In the genomic region with DNA sequence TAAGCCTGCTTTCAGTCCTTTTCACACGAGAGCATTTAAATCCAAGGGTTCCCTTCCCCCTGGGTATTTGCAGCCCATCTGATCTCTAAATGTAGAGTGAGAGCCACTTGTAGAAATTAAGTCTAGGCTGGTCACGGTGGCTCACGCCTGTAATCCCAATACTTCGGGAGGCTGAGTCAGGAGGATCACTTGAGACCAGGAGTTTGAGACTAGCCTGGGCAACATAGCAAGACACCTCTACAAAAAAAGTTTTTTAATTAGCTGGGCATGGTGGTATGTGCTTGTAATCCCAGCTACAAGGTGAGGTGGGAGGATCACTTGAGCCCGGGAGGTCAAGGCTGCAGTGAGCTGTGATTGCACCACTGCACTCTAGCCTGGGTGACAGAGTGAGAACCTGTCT, we compare ENCODE assay signal across 8 cellular contexts. TPM values are rescaled to one million over a fixed set of nuclear protein-coding genes. Genes with fewer than 3 reads are reported as not detected.
DNase-seq lines count a peak whose midpoint lies in the region; ATAC-seq and TF ChIP-seq lines count a peak whose summit lies in the region.
"Not testable (repeated sequence)": the region's sequence is repeated elsewhere in the genome, so short reads cannot be mapped to it uniquely, and the experiment has no call there.

No MANE protein-coding gene starts in this region.

- not testable (repeated sequence) for H3K4me3 Mint-ChIP-seq in Calu3 (ENCODE audit: low read depth, unreplicated experiment); activated T-cell treated with anti-CD3 and anti-CD28 coated beads, Interleukin-2, amount 50 U/mL, for 72 hours; effector memory CD8-positive, alpha-beta T cell; immature natural killer cell; mesothelial cell of epicardium

- peaks cover 80% of the 10 kb centered on the region for H3K4me1 Mint-ChIP-seq in Calu3 (ENCODE audit: low read depth, unreplicated experiment)
- not testable (repeated sequence) for H3K4me1 Mint-ChIP-seq in activated T-cell treated with anti-CD3 and anti-CD28 coated beads, Interleukin-2, amount 50 U/mL, for 72 hours (ENCODE audit: low read depth)
- peaks cover 28 to 41% of the 10 kb centered on the region in 2 donors for H3K4me1 Mint-ChIP-seq in effector memory CD8-positive, alpha-beta T cell (ENCODE audit: low read depth in 2 of 2)
- H3K4me1 Mint-ChIP-seq in immature natural killer cell: peaks cover 21 to 38% of the 10 kb centered on the region in 2 donors
- H3K4me1 Mint-ChIP-seq in mesothelial cell of epicardium: peaks cover 67% of the 10 kb centered on the region

- intact Hi-C loops in Calu3 (cut with micrococcal nuclease; ENCODE audit: unreplicated experiment): not testable (repeated sequence)

- CTCF ChIA-PET in AG04450 (lab: Charles Lee): not testable (repeated sequence)
- CTCF ChIA-PET in Calu3 (lab: Charles Lee): interaction anchor here (0.6 kb wide), 1 partner anchor 9 kb away, joined by 3 read pairs; no protein-coding TSS in a partner anchor

- H3K27me3 Mint-ChIP-seq in Calu3 (ENCODE audit: unreplicated experiment); activated T-cell treated with anti-CD3 and anti-CD28 coated beads, Interleukin-2, amount 50 U/mL, for 72 hours (ENCODE audit: low read depth); effector memory CD8-positive, alpha-beta T cell; immature natural killer cell (ENCODE audit: low read depth in 3 of 3); mesothelial cell of epicardium (ENCODE audit: low read depth): not testable (repeated sequence)

- H3K36me3 ChIP-seq in SJCRH30 (peaks cover 28% of the 10 kb centered on the region), subcutaneous abdominal adipose tissue (ENCODE audit: control insufficient read depth in 5 of 5, insufficient read depth in 5 of 5, low read length in 5 of 5) (peaks cover 3 to 15% (median 6%) of the 10 kb centered on the region in 5 donors)

- H3K4me1 ChIP-seq in SJCRH30: peaks cover 62% of the 10 kb centered on the region
- peaks cover 10 to 80% (median 52%) of the 10 kb centered on the region in 5 donors for H3K4me1 ChIP-seq in subcutaneous abdominal adipose tissue (ENCODE audit: control insufficient read depth in 5 of 5, insufficient read depth in 5 of 5, low read length in 5 of 5)

- POLR2A ChIA-PET in AG04450 (lab: Yijun Ruan, JAX): interaction anchor here (1.3 kb wide), 1 partner anchor 10 kb away, joined by 7 read pairs; no protein-coding TSS in a partner anchor

- H3K27ac Mint-ChIP-seq in Calu3 (ENCODE audit: unreplicated experiment) (peak overlapping the region; percentile 3), immature natural killer cell (peak overlapping the region in 5 of 6 donors; percentile 30 to 78 (median 36)), mesothelial cell of epicardium (peak overlapping the region; percentile 50)
- peak overlapping the region; percentile 34 for H3K27ac Mint-ChIP-seq in activated T-cell treated with anti-CD3 and anti-CD28 coated beads, Interleukin-2, amount 50 U/mL, for 72 hours
- peak overlapping the region; percentile 69 to 89 for H3K27ac Mint-ChIP-seq in effector memory CD8-positive, alpha-beta T cell

- not testable (repeated sequence) for DNase-seq in AG04450 (ENCODE audit: low read depth, low spot score); Calu3; activated T-cell treated with anti-CD3 and anti-CD28 coated beads, Interleukin-2, amount 50 U/mL, for 72 hours; effector memory CD8-positive, alpha-beta T cell; immature natural killer cell; mesothelial cell of epicardium (ENCODE audit: low spot score in 2 of 2, unreplicated experiment in 2 of 2)
- DNase-seq in SJCRH30: peak in 1 of 2 experiments; percentile 22

- peaks cover 69% of the 10 kb centered on the region for H3K36me3 Mint-ChIP-seq in Calu3 (ENCODE audit: insufficient read depth, unreplicated experiment)
- not testable (repeated sequence) for H3K36me3 Mint-ChIP-seq in activated T-cell treated with anti-CD3 and anti-CD28 coated beads, Interleukin-2, amount 50 U/mL, for 72 hours (ENCODE audit: insufficient read depth in 2 of 2); mesothelial cell of epicardium
- peaks cover 31% of the 10 kb centered on the region for H3K36me3 Mint-ChIP-seq in effector memory CD8-positive, alpha-beta T cell (ENCODE audit: insufficient read depth)
- peaks cover 0 to 11% (median 0%) of the 10 kb centered on the region in 3 donors for H3K36me3 Mint-ChIP-seq in immature natural killer cell

- H3K9me3 ChIP-seq in AG04450 (ENCODE audit: control insufficient read depth, insufficient read depth, low read length); SJCRH30 (replicated peaks); subcutaneous abdominal adipose tissue (ENCODE audit: control insufficient read depth in 5 of 5, low read length in 5 of 5): not testable (repeated sequence)

- not testable (repeated sequence) for TF ChIP-seq CTCF in AG04450 (IDR thresholded peaks at IDR 0.05; ENCODE audit: low read depth, low read length); Calu3 (IDR thresholded peaks at IDR 0.05; ENCODE audit: unreplicated experiment); mesothelial cell of epicardium (IDR thresholded peaks at IDR 0.05; ENCODE audit: unreplicated experiment)

- not testable (repeated sequence) for H3K9ac ChIP-seq in subcutaneous abdominal adipose tissue (ENCODE audit: low read length in 5 of 5)

- not testable (repeated sequence) for H3K4me3 ChIP-seq in AG04450 (ENCODE audit: low read depth, low read length); SJCRH30; subcutaneous abdominal adipose tissue (ENCODE audit: low read depth in 1 of 5, low read length in 5 of 5)

- H3K27me3 ChIP-seq in AG04450 (ENCODE audit: control insufficient read depth, insufficient read depth, low read length); SJCRH30; subcutaneous abdominal adipose tissue (ENCODE audit: control insufficient read depth in 5 of 5, insufficient read depth in 4 of 5, low read length in 5 of 5): not testable (repeated sequence)

- ATAC-seq in activated T-cell treated with anti-CD3 and anti-CD28 coated beads, Interleukin-2, amount 50 U/mL, for 72 hours (replicated peaks in 1 of 2); effector memory CD8-positive, alpha-beta T cell (replicated peaks): not testable (repeated sequence)

- not testable (repeated sequence) for H3K9me3 Mint-ChIP-seq in Calu3 (ENCODE audit: low read depth, unreplicated experiment); activated T-cell treated with anti-CD3 and anti-CD28 coated beads, Interleukin-2, amount 50 U/mL, for 72 hours; effector memory CD8-positive, alpha-beta T cell; immature natural killer cell; mesothelial cell of epicardium

- H3K27ac ChIP-seq in AG04450 (ENCODE audit: low read depth, low read length): peak overlapping the region; percentile 49
- H3K27ac ChIP-seq in SJCRH30: peak overlapping the region; percentile 75; the same call in 1 of the 2 replicates
- H3K27ac ChIP-seq in subcutaneous abdominal adipose tissue (ENCODE audit: low read depth, low read length): peak overlapping the region; percentile 30

- BruUV-seq in Calu3 (replicated peaks; lab: Mats Ljungman, UMichigan): not testable (repeated sequence)

RNA-seq across cellular contexts. Expression of a gene that starts 24.3 kb away (rescaled TPM):
- polyA plus RNA-seq in AG04450 (2011; rRNA removed) (417 and 433 TPM in 2 replicates), immature natural killer cell (100 to 1,000 TPM; 126 to 232 (median 141) TPM)
- polyA minus RNA-seq in AG04450 (2011; rRNA and poly(A)+ RNA removed): 355 and 396 TPM in 2 replicates
- total RNA-seq in Calu3 (2022) (250 and 266 TPM in 2 replicates), mesothelial cell of epicardium (136 to 151 TPM (median 146 TPM) in 3 replicates)
- total RNA-seq in SJCRH30 (2014; rRNA removed; shearing (Covaris generic)): 163 and 172 TPM in 2 replicates
- 10 to 100 TPM; 37.8 to 58.8 TPM for total RNA-seq in activated T-cell treated with anti-CD3 and anti-CD28 coated beads, Interleukin-2, amount 50 U/mL, for 72 hours

Comparison
In these comparisons a context has a peak if more than half of its experiments do, and no peak if none do; other contexts are left out.
1. H3K27ac Mint-ChIP-seq: peak in every context shown above with its lines; median percentile 79 in effector memory CD8-positive, alpha-beta T cell; 50 in mesothelial cell of epicardium; 36 in immature natural killer cell; 34 in activated T-cell treated with anti-CD3 and anti-CD28 coated beads, Interleukin-2, amount 50 U/mL, for 72 hours; 3 in Calu3.